Comparison of ENCODE assay signal across 9 cellular contexts in the genomic region with DNA sequence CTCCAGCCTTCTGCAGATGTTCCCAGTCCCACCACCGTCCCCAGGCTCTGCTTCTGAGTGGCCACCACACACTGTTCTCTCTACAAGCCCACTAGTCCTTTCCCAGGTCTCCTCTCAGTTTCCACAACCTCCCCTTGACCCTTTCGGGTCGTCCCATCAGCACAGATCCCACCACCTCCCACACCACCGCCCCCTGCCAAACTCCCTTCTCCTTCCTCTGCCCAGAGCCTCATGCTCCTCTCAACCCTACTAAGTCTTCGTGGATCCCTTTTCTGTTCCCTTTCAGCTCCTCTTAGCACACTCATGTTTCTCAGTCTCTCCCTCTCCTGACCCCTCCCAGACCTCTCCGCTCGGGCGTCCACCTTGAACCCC. TPM values are rescaled to one million over a fixed set of nuclear protein-coding genes. Genes with fewer than 3 reads are reported as not detected.
DNase-seq lines count a peak whose midpoint lies in the region; ATAC-seq and TF ChIP-seq lines count a peak whose summit lies in the region.
"Had no signal": no experiment of that assay in that cellular context is flagged by ENCODE, and none has a peak within 500 bp of the region (broad histone marks: within the 10 kb centered on the region; RNA-seq: fewer than 3 reads in every experiment).

No MANE protein-coding gene starts in this region.

- H3K27ac Mint-ChIP-seq in mesothelial cell of epicardium, result peak overlapping the region; percentile 79

- H3K4me1 ChIP-seq in left ventricle myocardium inferior (peaks cover 76% of the 10 kb centered on the region), body of pancreas (peaks cover 61% of the 10 kb centered on the region), upper lobe of right lung (peaks cover 66% of the 10 kb centered on the region)

- no peaks in the 10 kb centered on the region for H3K9me3 Mint-ChIP-seq in mesothelial cell of epicardium

- H3K4me3 Mint-ChIP-seq in mesothelial cell of epicardium, result peak overlapping the region; percentile 99

- H3K27ac ChIP-seq in left ventricle myocardium inferior (replicated peaks) (peak overlapping the region; percentile 97), body of pancreas (peak overlapping the region; percentile 82 to 100 (median 96)), upper lobe of right lung (peak overlapping the region; percentile 98)

- DNase-seq in left ventricle myocardium inferior, result no peak
- no peak for DNase-seq in left cardiac atrium
- no peak for DNase-seq in body of pancreas
- no peak for DNase-seq in mesothelial cell of epicardium (ENCODE audit: low spot score in 2 of 2, unreplicated experiment in 2 of 2)
- DNase-seq in upper lobe of right lung, result no peak
- no peak for DNase-seq in C1 segment of cervical spinal cord (lab: John Stamatoyannopoulos, UW)
- DNase-seq in left lobe of liver (ENCODE audit: low spot score), result no peak

- peaks cover 32% of the 10 kb centered on the region for H3K4me1 Mint-ChIP-seq in mesothelial cell of epicardium

- H3K36me3 ChIP-seq in left ventricle myocardium inferior (no peaks in the 10 kb centered on the region), body of pancreas (replicated peaks in 1 of 2; ENCODE audit: insufficient read depth in 1 of 2, low read depth in 2 of 2) (no peaks in the 10 kb centered on the region), upper lobe of right lung (no peaks in the 10 kb centered on the region)

- ATAC-seq in left cardiac atrium, result no peak
- ATAC-seq in body of pancreas, result no peak
- ATAC-seq in upper lobe of right lung, result no peak
- ATAC-seq in HG03045 (IDR thresholded peaks at IDR 0.05; ENCODE audit: unreplicated experiment), result no peak
- no peak for ATAC-seq in left lobe of liver

- no peaks in the 10 kb centered on the region for H3K36me3 Mint-ChIP-seq in mesothelial cell of epicardium

- no peak for TF ChIP-seq POLR2A in body of pancreas (IDR thresholded peaks at IDR 0.05)

- intact Hi-C loops in left ventricle myocardium inferior (cut with micrococcal nuclease) (no loop called here), left cardiac atrium (cut with DNase I) (no loop called here), body of pancreas (cut with DNase I) (no loop called here), upper lobe of right lung (cut with DNase I) (no loop called here)

- H3K27me3 Mint-ChIP-seq in mesothelial cell of epicardium (ENCODE audit: low read depth), result no peaks in the 10 kb centered on the region

- H3K27me3 ChIP-seq in left ventricle myocardium inferior (ENCODE audit: low read depth), result no peaks in the 10 kb centered on the region
- no peaks in the 10 kb centered on the region for H3K27me3 ChIP-seq in body of pancreas
- no peaks in the 10 kb centered on the region for H3K27me3 ChIP-seq in upper lobe of right lung

- no peak for TF ChIP-seq CTCF in left ventricle myocardium inferior (IDR thresholded peaks at IDR 0.05; ENCODE audit: borderline replicate concordance)
- TF ChIP-seq CTCF in body of pancreas (IDR thresholded peaks at IDR 0.05), result no peak
- no peak for TF ChIP-seq CTCF in mesothelial cell of epicardium (IDR thresholded peaks at IDR 0.05; ENCODE audit: unreplicated experiment)
- no peak for TF ChIP-seq CTCF in upper lobe of right lung (IDR thresholded peaks at IDR 0.05)

- H3K9me3 ChIP-seq in left ventricle myocardium inferior (replicated peaks), result no peaks in the 10 kb centered on the region
- H3K9me3 ChIP-seq in body of pancreas, result no peaks in the 10 kb centered on the region
- no peaks in the 10 kb centered on the region for H3K9me3 ChIP-seq in upper lobe of right lung

- H3K4me3 ChIP-seq in left ventricle myocardium inferior (peak overlapping the region; percentile 99), body of pancreas (no peak overlapping the region), upper lobe of right lung (peak overlapping the region; percentile 95)

- WGBS in body of pancreas, 2 donors, result 18 to 28% methylated on average over 8 of the region's 8 CpGs

RNA-seq across cellular contexts. Expression of a gene that starts 1.9 kb away (rescaled TPM):
- total RNA-seq in left ventricle myocardium inferior (120 TPM), left cardiac atrium (100 to 1,000 TPM in 1 of 2 donors, 10 to 100 TPM in 1; 92.7 to 113 TPM), body of pancreas (10 to 100 TPM; 71.5 to 94.9 TPM), mesothelial cell of epicardium (53.6 to 56.4 TPM (median 54.7 TPM) in 3 replicates), upper lobe of right lung (134 TPM), left lobe of liver (96.3 TPM)

RNA-seq across cellular contexts. Expression of a gene that starts 28.9 kb away (rescaled TPM):
- total RNA-seq in left ventricle myocardium inferior (10.9 TPM), left cardiac atrium (10 to 100 TPM in 1 of 2 donors, 1 to 10 TPM in 1; 6.9 to 10.5 TPM), body of pancreas (1 to 10 TPM; 3.1 to 4.6 TPM), mesothelial cell of epicardium (18.4 to 20.4 TPM (median 20.1 TPM) in 3 replicates), upper lobe of right lung (9.3 TPM), left lobe of liver (6.6 TPM)

RNA-seq across cellular contexts. Expression of a gene that starts 41.2 kb away (rescaled TPM):
- total RNA-seq in left ventricle myocardium inferior (0.30 TPM), left cardiac atrium (under 1 TPM in 1 of 2 donors, not detected in 1; 0.15 TPM), body of pancreas (10 to 100 TPM in 1 of 2 donors, 1 to 10 TPM in 1; 8.0 to 31.6 TPM), mesothelial cell of epicardium (2.2 to 3.7 TPM (median 2.5 TPM) in 3 replicates), upper lobe of right lung (0.23 TPM), left lobe of liver (0.10 TPM)
- total RNA-seq: mesenteric fat pad had no signal

Comparison
In these comparisons a context has a peak if more than half of its experiments do, and no peak if none do; other contexts are left out.
1. H3K4me3 ChIP-seq: peak in left ventricle myocardium inferior (single experiment) and upper lobe of right lung (single experiment); none in body of pancreas (0 of 2).
2. Peak in every context shown above with its lines, with median percentiles within 50 percentile points of each other: H3K27ac ChIP-seq.